ENCODE assay signal across 10 cellular contexts in genomic region chr12:27595231-27595642, GRCh38.
DNase-seq lines count a peak whose midpoint lies in the region; ATAC-seq and TF ChIP-seq lines count a peak whose summit lies in the region.
"Had no signal": no experiment of that assay in that cellular context is flagged by ENCODE, and none has a peak within 500 bp of the region (broad histone marks: within the 10 kb centered on the region; RNA-seq: fewer than 3 reads in every experiment).

No MANE protein-coding gene starts in this region.

- TF ChIP-seq EP300 in gastroesophageal sphincter (IDR thresholded peaks at IDR 0.05): no peak

- no peaks in the 10 kb centered on the region for H3K27me3 Mint-ChIP-seq in osteocyte (ENCODE audit: unreplicated experiment)
- H3K27me3 Mint-ChIP-seq in CD4-positive, alpha-beta memory T cell: peaks cover 0 to 3% of the 10 kb centered on the region in 2 donors

- ATAC-seq in SK-N-SH treated with all-trans-retinoic acid at 6 μM for 48 hours: peak; percentile 56
- peak; percentile 72 for ATAC-seq in gastroesophageal sphincter
- no peak for ATAC-seq in activated naive CD4-positive, alpha-beta T cell treated with anti-CD3 and anti-CD28 coated beads, Interleukin-2, amount 50 U/mL, for 72 hours
- no peak for ATAC-seq in GM18517 (IDR thresholded peaks at IDR 0.05; ENCODE audit: unreplicated experiment)
- no peak for ATAC-seq in GM21529 (IDR thresholded peaks at IDR 0.05; ENCODE audit: unreplicated experiment)

- WGBS in gastroesophageal sphincter (ENCODE audit: low coverage in 1 of 2), 2 donors: 38 to 70% methylated on average over 9 to 16 of the region's 16 CpGs

- DNase-seq in AG10803 (ENCODE audit: low read depth) (peak; percentile 95), osteocyte (ENCODE audit: extremely low spot score, unreplicated experiment) (peak; percentile 86)
- no peak for DNase-seq in activated naive CD4-positive, alpha-beta T cell treated with anti-CD3 and anti-CD28 coated beads, Interleukin-2, amount 50 U/mL, for 72 hours (ENCODE audit: low spot score in 2 of 2)
- no peak for DNase-seq in CD4-positive, alpha-beta memory T cell
- DNase-seq: GDM1, NCI-H510A had no signal

- peaks cover 6 to 41% (median 12%) of the 10 kb centered on the region in 3 donors for H3K4me1 ChIP-seq in gastroesophageal sphincter
- H3K4me1 ChIP-seq in CD4-positive, alpha-beta memory T cell (ENCODE audit: insufficient read depth, low read length): no peaks in the 10 kb centered on the region

- peaks cover 35% of the 10 kb centered on the region for H3K4me1 Mint-ChIP-seq in osteocyte (ENCODE audit: unreplicated experiment)
- H3K4me1 Mint-ChIP-seq in CD4-positive, alpha-beta memory T cell: no peaks in the 10 kb centered on the region

- TF ChIP-seq CTCF in AG10803 (conservative IDR thresholded peaks at IDR 0.05; ENCODE audit: low read length) (no peak), gastroesophageal sphincter (IDR thresholded peaks at IDR 0.05) (no peak), osteocyte (IDR thresholded peaks at IDR 0.05) (no peak)

- no peaks in the 10 kb centered on the region for H3K36me3 ChIP-seq in gastroesophageal sphincter
- H3K36me3 ChIP-seq in CD4-positive, alpha-beta memory T cell (ENCODE audit: insufficient read depth, low read length): no peaks in the 10 kb centered on the region

- POLR2A ChIA-PET in CD4-positive, alpha-beta memory T cell (lab: Charles Lee; ENCODE audit: partially characterized antibody): no interaction called here

- TF ChIP-seq POLR2A in gastroesophageal sphincter (IDR thresholded peaks at IDR 0.05): no peak

- CTCF ChIA-PET in CD4-positive, alpha-beta memory T cell (lab: Charles Lee; ENCODE audit: partially characterized antibody): no interaction called here

- H3K27ac ChIP-seq in gastroesophageal sphincter: peak overlapping the region in 3 of 4 donors; percentile 25 to 65 (median 60)
- H3K27ac ChIP-seq in CD4-positive, alpha-beta memory T cell (ENCODE audit: low read depth, low read length): no peak overlapping the region

- no peaks in the 10 kb centered on the region for H3K9me3 ChIP-seq in gastroesophageal sphincter
- no peaks in the 10 kb centered on the region for H3K9me3 ChIP-seq in CD4-positive, alpha-beta memory T cell (ENCODE audit: control insufficient read depth in 1 of 2, low read length in 2 of 2)

- no peaks in the 10 kb centered on the region for H3K9me3 Mint-ChIP-seq in osteocyte (ENCODE audit: unreplicated experiment)
- peaks cover 0 to 12% of the 10 kb centered on the region in 2 donors for H3K9me3 Mint-ChIP-seq in activated naive CD4-positive, alpha-beta T cell treated with anti-CD3 and anti-CD28 coated beads, Interleukin-2, amount 50 U/mL, for 72 hours
- H3K9me3 Mint-ChIP-seq in CD4-positive, alpha-beta memory T cell: peaks cover 0 to 8% (median 4%) of the 10 kb centered on the region in 8 donors

- peaks cover 8% of the 10 kb centered on the region for H3K36me3 Mint-ChIP-seq in osteocyte (ENCODE audit: unreplicated experiment)
- H3K36me3 Mint-ChIP-seq in activated naive CD4-positive, alpha-beta T cell treated with anti-CD3 and anti-CD28 coated beads, Interleukin-2, amount 50 U/mL, for 72 hours: peaks cover 7 to 14% of the 10 kb centered on the region in 2 donors
- no peaks in the 10 kb centered on the region for H3K36me3 Mint-ChIP-seq in CD4-positive, alpha-beta memory T cell

- H3K27ac Mint-ChIP-seq in osteocyte (ENCODE audit: unreplicated experiment): peak overlapping the region; percentile 98
- H3K27ac Mint-ChIP-seq in activated naive CD4-positive, alpha-beta T cell treated with anti-CD3 and anti-CD28 coated beads, Interleukin-2, amount 50 U/mL, for 72 hours: no peak overlapping the region
- H3K27ac Mint-ChIP-seq in CD4-positive, alpha-beta memory T cell: no peak overlapping the region

- intact Hi-C loops in CD4-positive, alpha-beta memory T cell (cut with micrococcal nuclease): no loop called here

- H3K4me3 Mint-ChIP-seq in osteocyte (ENCODE audit: unreplicated experiment): no peak overlapping the region
- H3K4me3 Mint-ChIP-seq in CD4-positive, alpha-beta memory T cell: no peak overlapping the region

- H3K27me3 ChIP-seq in gastroesophageal sphincter: no peaks in the 10 kb centered on the region
- no peaks in the 10 kb centered on the region for H3K27me3 ChIP-seq in CD4-positive, alpha-beta memory T cell (ENCODE audit: insufficient read depth, low read length)

- H3K4me3 ChIP-seq in AG10803 (ENCODE audit: low read length): peak overlapping the region; percentile 6; the same call in 1 of the 2 replicates
- H3K4me3 ChIP-seq in gastroesophageal sphincter: no peak overlapping the region
- H3K4me3 ChIP-seq in CD4-positive, alpha-beta memory T cell (ENCODE audit: low read length in 2 of 2): no peak overlapping the region

TF ChIP-seq in SK-N-SH treated with all-trans-retinoic acid at 6 μM for 48 hours, 23 proteins besides CTCF, POLR2A, EP300 and RAD21:
- TF ChIP-seq RARB (CRISPR knock-in tag; IDR thresholded peaks at IDR 0.05) (no peak), SNAI2 (CRISPR knock-in tag; IDR thresholded peaks at IDR 0.05) (no peak), ARNTL (CRISPR knock-in tag; IDR thresholded peaks at IDR 0.05; ENCODE audit: borderline replicate concordance, low read depth) (no peak), PPARA (CRISPR knock-in tag; IDR thresholded peaks at IDR 0.05; ENCODE audit: borderline replicate concordance) (no peak), ISL1 (CRISPR knock-in tag; IDR thresholded peaks at IDR 0.05) (no peak), TCF4 (CRISPR knock-in tag; IDR thresholded peaks at IDR 0.05; ENCODE audit: borderline replicate concordance) (no peak), ZNF565 (CRISPR knock-in tag; conservative IDR thresholded peaks at IDR 0.05; ENCODE audit: low read depth) (no peak), ZC3H10 (CRISPR knock-in tag; IDR thresholded peaks at IDR 0.05) (no peak), ZNF8 (CRISPR knock-in tag; IDR thresholded peaks at IDR 0.05) (no peak)
- TF ChIP-seq, protein P1, sequence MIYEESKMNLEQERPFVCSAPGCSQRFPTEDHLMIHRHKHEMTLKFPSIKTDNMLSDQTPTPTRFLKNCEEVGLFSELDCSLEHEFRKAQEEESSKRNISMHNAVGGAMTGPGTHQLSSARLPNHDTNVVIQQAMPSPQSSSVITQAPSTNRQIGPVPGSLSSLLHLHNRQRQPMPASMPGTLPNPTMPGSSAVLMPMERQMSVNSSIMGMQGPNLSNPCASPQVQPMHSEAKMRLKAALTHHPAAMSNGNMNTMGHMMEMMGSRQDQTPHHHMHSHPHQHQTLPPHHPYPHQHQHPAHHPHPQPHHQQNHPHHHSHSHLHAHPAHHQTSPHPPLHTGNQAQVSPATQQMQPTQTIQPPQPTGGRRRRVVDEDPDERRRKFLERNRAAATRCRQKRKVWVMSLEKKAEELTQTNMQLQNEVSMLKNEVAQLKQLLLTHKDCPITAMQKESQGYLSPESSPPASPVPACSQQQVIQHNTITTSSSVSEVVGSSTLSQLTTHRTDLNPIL (CRISPR knock-in tag; IDR thresholded peaks at IDR 0.05; ENCODE audit: low read depth): no peak
- TF ChIP-seq, protein P2, sequence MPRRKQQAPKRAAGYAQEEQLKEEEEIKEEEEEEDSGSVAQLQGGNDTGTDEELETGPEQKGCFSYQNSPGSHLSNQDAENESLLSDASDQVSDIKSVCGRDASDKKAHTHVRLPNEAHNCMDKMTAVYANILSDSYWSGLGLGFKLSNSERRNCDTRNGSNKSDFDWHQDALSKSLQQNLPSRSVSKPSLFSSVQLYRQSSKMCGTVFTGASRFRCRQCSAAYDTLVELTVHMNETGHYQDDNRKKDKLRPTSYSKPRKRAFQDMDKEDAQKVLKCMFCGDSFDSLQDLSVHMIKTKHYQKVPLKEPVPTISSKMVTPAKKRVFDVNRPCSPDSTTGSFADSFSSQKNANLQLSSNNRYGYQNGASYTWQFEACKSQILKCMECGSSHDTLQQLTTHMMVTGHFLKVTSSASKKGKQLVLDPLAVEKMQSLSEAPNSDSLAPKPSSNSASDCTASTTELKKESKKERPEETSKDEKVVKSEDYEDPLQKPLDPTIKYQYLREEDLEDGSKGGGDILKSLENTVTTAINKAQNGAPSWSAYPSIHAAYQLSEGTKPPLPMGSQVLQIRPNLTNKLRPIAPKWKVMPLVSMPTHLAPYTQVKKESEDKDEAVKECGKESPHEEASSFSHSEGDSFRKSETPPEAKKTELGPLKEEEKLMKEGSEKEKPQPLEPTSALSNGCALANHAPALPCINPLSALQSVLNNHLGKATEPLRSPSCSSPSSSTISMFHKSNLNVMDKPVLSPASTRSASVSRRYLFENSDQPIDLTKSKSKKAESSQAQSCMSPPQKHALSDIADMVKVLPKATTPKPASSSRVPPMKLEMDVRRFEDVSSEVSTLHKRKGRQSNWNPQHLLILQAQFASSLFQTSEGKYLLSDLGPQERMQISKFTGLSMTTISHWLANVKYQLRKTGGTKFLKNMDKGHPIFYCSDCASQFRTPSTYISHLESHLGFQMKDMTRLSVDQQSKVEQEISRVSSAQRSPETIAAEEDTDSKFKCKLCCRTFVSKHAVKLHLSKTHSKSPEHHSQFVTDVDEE (CRISPR knock-in tag; IDR thresholded peaks at IDR 0.05): no peak

Comparison
In these comparisons a context has a peak if more than half of its experiments do, and no peak if none do; other contexts are left out.
1. DNase-seq: peak in AG10803 (single experiment) and osteocyte (single experiment); none in activated naive CD4-positive, alpha-beta T cell treated with anti-CD3 and anti-CD28 coated beads, Interleukin-2, amount 50 U/mL, for 72 hours (0 of 2) and CD4-positive, alpha-beta memory T cell (0 of 5).
2. ATAC-seq: peak in SK-N-SH treated with all-trans-retinoic acid at 6 μM for 48 hours (single experiment) and gastroesophageal sphincter (single experiment); none in activated naive CD4-positive, alpha-beta T cell treated with anti-CD3 and anti-CD28 coated beads, Interleukin-2, amount 50 U/mL, for 72 hours (0 of 2), GM18517 (single experiment) and GM21529 (single experiment).